Comparison of ENCODE assay signal across 23 cellular contexts in the genomic region with DNA sequence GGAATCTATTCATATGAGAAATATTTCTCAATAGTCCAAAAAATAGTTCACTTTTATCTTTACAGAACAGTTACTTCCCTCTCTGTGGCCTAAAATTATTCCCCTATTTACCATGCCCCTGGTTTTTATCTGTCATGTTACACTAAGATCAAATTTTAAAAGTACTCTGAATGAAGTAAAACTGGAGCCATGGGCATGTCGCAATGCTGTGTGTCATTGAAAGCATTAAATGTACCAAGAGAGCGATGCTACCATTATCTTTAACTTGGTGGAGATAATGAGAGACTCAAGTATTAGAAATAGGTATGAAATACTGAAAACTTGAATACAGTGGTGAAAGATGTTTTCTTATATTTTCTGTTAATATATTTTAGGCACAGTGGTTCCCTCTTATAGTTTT.
"Had no signal": no experiment of that assay in that cellular context is flagged by ENCODE, and none has a peak within 500 bp of the region (broad histone marks: within the 10 kb centered on the region; RNA-seq: fewer than 3 reads in every experiment).

No MANE protein-coding gene starts in this region.

- H3K36me3 ChIP-seq: brain microvascular endothelial cell, esophagus squamous epithelium, thyroid gland had no signal

- FAIRE-seq: frontal cortex, kidney had no signal

- H3K27me3 ChIP-seq: brain microvascular endothelial cell, esophagus squamous epithelium, thyroid gland had no signal

- H3K4me3 ChIP-seq: esophagus squamous epithelium, thyroid gland had no signal

- DNase-seq: activated B cell treated with CpG ODN at 0.5 μM for 24 hours; activated CD4-positive, alpha-beta T cell treated with anti-CD3 and anti-CD28 coated beads for 48 hours; activated CD8-positive, alpha-beta T cell treated with anti-CD3 and anti-CD28 coated beads for 36 hours; activated naive CD4-positive, alpha-beta T cell treated with Interleukin-2 at 50 U/mL for 16 hours; activated naive CD8-positive, alpha-beta T cell treated with anti-CD3 and anti-CD28 coated beads, Interleukin-2, amount 10 ng/mL, durations not matched to agents 7 days and 5 days; activated T-cell treated with anti-CD3 and anti-CD28 coated beads, Interleukin-2, amount 50 U/mL, for 24 hours; aorta; brain microvascular endothelial cell; cerebellar nuclear complex; cortex of kidney; effector CD8-positive, alpha-beta T cell; esophagus squamous epithelium; head of caudate nucleus; kidney; mammary epithelial cell; nephron progenitor cell; occipital lobe; posterior cingulate gyrus; retina; stimulated activated naive B cell treated with anti-CD40 and anti-IgM and Interleukin-4, amounts not matched to agents 10 μg/mL and 1 μg/mL and 100 μg/mL, for 72 hours; thyroid gland had no signal

- ATAC-seq: activated CD8-positive, alpha-beta T cell treated with anti-CD3 and anti-CD28 coated beads for 36 hours; left lobe of liver; stimulated activated naive B cell treated with anti-CD40 and anti-IgM and Interleukin-4, amounts not matched to agents 10 μg/mL and 1 μg/mL and 100 μg/mL, for 72 hours had no signal

- H3K27ac ChIP-seq: brain microvascular endothelial cell, esophagus squamous epithelium, thyroid gland had no signal

- H3K4me1 ChIP-seq: esophagus squamous epithelium had no signal

- H3K9me3 ChIP-seq: esophagus squamous epithelium, thyroid gland had no signal
